8 cellular contexts compared by ENCODE assay signal in the genomic region with DNA sequence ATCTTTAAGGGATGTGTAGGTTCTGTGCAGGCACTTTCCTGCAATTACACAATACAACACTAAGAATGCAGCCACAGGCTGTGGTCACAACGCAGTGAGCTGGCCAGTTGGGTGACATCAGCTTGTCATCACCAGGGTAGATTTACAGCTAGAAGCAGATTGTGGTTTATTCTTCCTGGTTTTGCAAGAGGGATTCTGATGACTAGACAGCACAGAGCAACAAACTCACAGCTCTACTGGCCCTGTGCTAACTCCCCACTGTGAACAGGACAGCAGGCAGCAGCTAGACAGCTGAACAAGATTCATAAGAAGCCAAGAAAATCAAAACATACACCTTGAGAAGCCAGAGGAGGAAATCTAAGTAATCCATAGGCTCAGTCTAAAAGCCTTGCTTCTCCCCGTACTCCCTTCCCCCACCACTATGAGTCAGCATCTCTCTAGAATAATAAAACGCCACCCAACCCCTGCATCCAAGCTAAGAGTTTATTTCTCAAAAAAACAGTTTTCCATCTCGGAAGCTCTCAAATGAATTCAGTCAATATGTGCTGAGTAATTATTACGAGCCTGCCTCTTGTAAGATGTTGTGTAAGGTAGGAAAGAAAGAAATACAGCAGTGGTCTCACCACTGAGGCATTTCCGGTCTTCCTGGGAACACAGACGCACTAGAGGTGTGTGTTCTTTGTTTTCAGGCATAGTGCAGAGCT.
DNase-seq lines count a peak whose midpoint lies in the region; ATAC-seq and TF ChIP-seq lines count a peak whose summit lies in the region.

No MANE protein-coding gene starts in this region.

- ATAC-seq in GM18505 (IDR thresholded peaks at IDR 0.05; ENCODE audit: unreplicated experiment) (peak; percentile 74), HG03342 (IDR thresholded peaks at IDR 0.05; ENCODE audit: unreplicated experiment) (peak; percentile 83), right lobe of liver (peak; percentile 75 to 86 (median 80))

- CTCF ChIA-PET in AG04449 (lab: Yijun Ruan, JAX): interaction anchor here (1.0 kb wide), 1 partner anchor 1356 kb away, joined by 3 read pairs; no protein-coding TSS in a partner anchor

- DNase-seq in AG04449 (ENCODE audit: low read depth, low spot score) (peak; percentile 99), SJCRH30 (peak; percentile 74 to 86), right lobe of liver (peak; percentile 46 to 64 (median 50)), substantia nigra (lab: John Stamatoyannopoulos, UW) (peak in 29 of 49 donors; percentile 2 to 69 (median 19)), NCI-H2081 treated with DMSO at 0.1 percent for 48 hours (lab: John Stamatoyannopoulos, UW) (no peak)

- H3K27me3 ChIP-seq in SJCRH30 (no peaks in the 10 kb centered on the region), right lobe of liver (no peaks in the 10 kb centered on the region)

- POLR2A ChIA-PET in AG04449 (lab: Yijun Ruan, JAX): interaction anchor here (0.5 to 1.9 kb wide), 4 partner anchors 9 to 125 kb away, joined by 3 to 18 read pairs (median 4); no protein-coding TSS in a partner anchor

- H3K4me1 Mint-ChIP-seq in dendritic cell treated with granulocyte-macrophage colony-stimulating factor and Interleukin-4, amounts not matched to agents 40 ng/mL and 50 ng/mL, for 4 days (ENCODE audit: low read depth): peaks cover 55% of the 10 kb centered on the region

- H3K27ac ChIP-seq in SJCRH30 (peak overlapping the region; percentile 82), right lobe of liver (peak overlapping the region in 2 of 3 donors; percentile 13 to 36), substantia nigra (ENCODE audit: low read depth, low read length, poor library complexity, severe bottlenecking) (no peak overlapping the region)

- WGBS in right lobe of liver (ENCODE audit: insufficient coverage, low coverage, low lambda C conversion rate, missing lambda C conversion rate): 29% methylated on average over 7 of the region's 7 CpGs

- H3K4me3 Mint-ChIP-seq in dendritic cell treated with granulocyte-macrophage colony-stimulating factor and Interleukin-4, amounts not matched to agents 40 ng/mL and 50 ng/mL, for 4 days: peak overlapping the region; percentile 69

- no peaks in the 10 kb centered on the region for H3K36me3 Mint-ChIP-seq in dendritic cell treated with granulocyte-macrophage colony-stimulating factor and Interleukin-4, amounts not matched to agents 40 ng/mL and 50 ng/mL, for 4 days (ENCODE audit: low read depth)

- H3K36me3 ChIP-seq in SJCRH30: no peaks in the 10 kb centered on the region
- no peaks in the 10 kb centered on the region for H3K36me3 ChIP-seq in right lobe of liver

- no peaks in the 10 kb centered on the region for H3K9me3 Mint-ChIP-seq in dendritic cell treated with granulocyte-macrophage colony-stimulating factor and Interleukin-4, amounts not matched to agents 40 ng/mL and 50 ng/mL, for 4 days

- H3K27me3 Mint-ChIP-seq in dendritic cell treated with granulocyte-macrophage colony-stimulating factor and Interleukin-4, amounts not matched to agents 40 ng/mL and 50 ng/mL, for 4 days: no peaks in the 10 kb centered on the region

- H3K9me3 ChIP-seq in SJCRH30 (replicated peaks) (no peaks in the 10 kb centered on the region), right lobe of liver (no peaks in the 10 kb centered on the region)

- TF ChIP-seq POLR2A in GM18505 (IDR thresholded peaks at IDR 0.05; ENCODE audit: borderline replicate concordance, extremely low read depth, insufficient read depth, insufficient read length) (no peak), right lobe of liver (IDR thresholded peaks at IDR 0.05) (no peak)

- peak overlapping the region; percentile 99 for H3K27ac Mint-ChIP-seq in dendritic cell treated with granulocyte-macrophage colony-stimulating factor and Interleukin-4, amounts not matched to agents 40 ng/mL and 50 ng/mL, for 4 days

- peaks cover 25% of the 10 kb centered on the region for H3K4me1 ChIP-seq in SJCRH30
- no peaks in the 10 kb centered on the region for H3K4me1 ChIP-seq in right lobe of liver

- intact Hi-C loops in dendritic cell treated with granulocyte-macrophage colony-stimulating factor and Interleukin-4, amounts not matched to agents 40 ng/mL and 50 ng/mL, for 4 days (cut with micrococcal nuclease): loop anchor here (5.0 kb wide), 1 partner anchor 481 kb away; a partner anchor contains a TSS
- intact Hi-C loops in right lobe of liver (cut with DNase I): no loop called here

- TF ChIP-seq CTCF in AG04449 (IDR thresholded peaks at IDR 0.05; ENCODE audit: insufficient read depth, low read length, missing control alignments): no peak
- no peak for TF ChIP-seq CTCF in right lobe of liver (IDR thresholded peaks at IDR 0.05)

- H3K4me3 ChIP-seq in AG04449 (ENCODE audit: low read depth, low read length): peak overlapping the region; percentile 21
- H3K4me3 ChIP-seq in SJCRH30: peak overlapping the region; percentile 38
- no peak overlapping the region for H3K4me3 ChIP-seq in right lobe of liver

Comparison
In these comparisons a context has a peak if more than half of its experiments do, and no peak if none do; other contexts are left out.
1. H3K4me3 ChIP-seq: peak in AG04449 (single experiment) and SJCRH30 (single experiment); none in right lobe of liver (0 of 3).
2. Peak in every context shown above with its lines, with median percentiles within 50 percentile points of each other: ATAC-seq.